Comparison of ENCODE assay signal across 25 cellular contexts in the genomic region with DNA sequence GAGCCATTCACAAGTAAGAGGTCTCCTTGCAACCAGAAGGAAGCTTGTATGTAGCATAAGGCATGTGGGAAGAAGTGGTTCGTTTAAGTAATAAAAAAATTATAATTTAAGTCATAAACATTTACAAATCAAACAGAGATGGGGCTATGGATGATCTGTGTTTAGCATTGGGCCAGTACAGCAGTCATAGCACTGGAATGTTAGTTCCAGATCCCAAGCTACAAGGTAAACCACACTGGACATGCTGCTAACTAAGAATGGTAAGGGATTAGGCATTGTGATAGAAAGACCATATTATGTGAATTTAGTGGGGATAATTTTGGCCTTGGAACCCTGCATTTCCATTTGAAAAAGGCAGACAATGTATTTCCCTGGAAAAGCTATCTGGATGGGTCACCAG.
"Had no signal": no experiment of that assay in that cellular context is flagged by ENCODE, and none has a peak within 500 bp of the region (broad histone marks: within the 10 kb centered on the region; RNA-seq: fewer than 3 reads in every experiment).

No MANE protein-coding gene starts in this region.

- H3K4me1 ChIP-seq: ascending aorta, gastrocnemius medialis, right lobe of liver, vagina had no signal

- H3K9me3 ChIP-seq: ascending aorta, esophagus muscularis mucosa, gastrocnemius medialis, neutrophil, ovary, right lobe of liver, thoracic aorta, vagina had no signal

- DNase-seq: activated CD4-positive, alpha-beta T cell treated with anti-CD3 and anti-CD28 coated beads for 48 hours; activated CD4-positive, alpha-beta T cell treated with anti-CD3 and anti-CD28 coated beads, Interleukin-2, amount 50 U/mL, for 48 hours; activated CD8-positive, alpha-beta memory T cell treated with anti-CD3 and anti-CD28 coated beads for 24 hours; activated gamma-delta T cell; activated naive CD4-positive, alpha-beta T cell treated with anti-CD3 and anti-CD28 coated beads, Interleukin-2, amount 10 ng/mL, durations not matched to agents 7 days and 5 days; activated naive CD8-positive, alpha-beta T cell treated with anti-CD3 and anti-CD28 coated beads, Interleukin-2, amount 10 ng/mL, durations not matched to agents 7 days and 5 days; dermis blood vessel endothelial cell; effector CD4-positive, alpha-beta T cell; gastrocnemius medialis; hippocampal formation; naive B cell; nephron progenitor cell; ovary; right lobe of liver; stimulated activated CD4-positive, alpha-beta T cell treated with anti-CD3 and anti-CD28 coated beads, Interleukin-4, amount 100 ng/mL, for 24 hours; SW 1271; T-helper 9 cell; trophoblast cell; WERI-Rb-1 had no signal

- H3K36me3 ChIP-seq: ascending aorta, esophagus muscularis mucosa, gastrocnemius medialis, neutrophil, ovary, right lobe of liver, thoracic aorta, vagina, WERI-Rb-1 had no signal

- H3K27ac ChIP-seq: ascending aorta, esophagus muscularis mucosa, gastrocnemius medialis, neutrophil, ovary, right lobe of liver, skin epidermis, thoracic aorta, vagina, WERI-Rb-1 had no signal

- H3K27me3 ChIP-seq: ascending aorta, esophagus muscularis mucosa, gastrocnemius medialis, neutrophil, ovary, right lobe of liver, vagina had no signal

- H3K4me3 ChIP-seq: ascending aorta, esophagus muscularis mucosa, gastrocnemius medialis, ovary, right lobe of liver, skin epidermis, thoracic aorta, vagina had no signal
